Comparison of ENCODE assay signal across 8 cellular contexts in the genomic region with DNA sequence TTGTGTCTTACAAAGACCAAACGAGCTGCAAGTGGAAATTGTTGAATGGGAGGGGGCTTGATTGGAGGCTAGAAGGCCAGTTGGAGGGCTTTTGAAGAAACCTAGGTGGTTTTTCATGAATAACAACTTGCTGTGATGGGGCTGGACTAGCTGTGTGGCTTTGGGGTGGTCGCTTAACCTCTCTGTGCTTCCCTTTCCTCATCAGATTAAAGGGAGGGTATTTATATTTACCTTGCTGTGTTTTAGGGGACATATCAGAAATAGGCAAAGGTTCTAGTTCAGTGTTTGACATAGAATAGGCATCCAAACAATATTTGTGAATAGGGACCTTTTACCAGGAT.
"Had no signal": no experiment of that assay in that cellular context is flagged by ENCODE, and none has a peak within 500 bp of the region (broad histone marks: within the 10 kb centered on the region; RNA-seq: fewer than 3 reads in every experiment).

No MANE protein-coding gene starts in this region.

- H3K4me3 ChIP-seq: GM12878 had no signal

- ATAC-seq: GM12878 had no signal

- FAIRE-seq: G401.6, GM12878, GM12891, GM12892, GM18507, GM19239 had no signal

- DNase-seq: GDM1, GF-D8 had no signal
